17 cellular contexts compared by ENCODE assay signal in the genomic region with DNA sequence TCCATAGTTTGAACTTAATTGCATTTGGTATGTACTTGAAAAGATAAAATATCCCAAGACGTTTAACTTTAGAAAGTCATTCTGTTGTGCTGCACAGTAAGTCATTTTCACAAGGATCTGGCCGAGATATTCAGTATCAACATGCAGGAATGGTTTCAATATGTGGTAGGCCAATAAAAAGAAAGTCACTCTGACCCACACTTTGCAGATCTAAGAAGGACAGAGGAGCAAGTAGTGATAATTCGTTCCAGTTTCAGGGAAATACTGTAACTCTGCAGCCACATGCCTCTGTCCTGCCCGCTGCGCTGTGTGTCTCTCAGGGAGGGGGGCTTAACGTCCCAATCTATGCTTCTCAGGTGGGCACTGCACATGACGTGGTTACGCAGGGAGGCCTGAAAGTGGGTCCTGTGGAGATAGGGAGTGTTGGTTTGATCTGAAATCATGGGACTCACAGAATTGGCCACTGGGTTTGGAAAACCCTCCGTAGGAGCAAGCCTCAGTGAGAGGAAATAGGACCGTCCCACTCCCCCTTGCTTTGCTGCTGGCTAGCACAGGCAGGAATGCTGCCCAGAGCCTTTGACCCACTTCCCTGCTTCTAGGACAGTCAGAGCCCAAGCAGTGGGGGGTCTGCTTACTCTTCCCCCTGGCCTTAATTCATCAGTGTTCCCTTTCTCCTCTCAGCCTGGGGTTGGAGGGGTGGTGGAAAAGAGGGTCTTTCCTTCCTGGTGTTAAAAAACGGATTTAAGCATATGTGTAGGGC.
A peak's percentile ranks its signal among the peaks of the same experiment; 100 is the strongest.
DNase-seq lines count a peak whose midpoint lies in the region; ATAC-seq, FAIRE-seq and TF ChIP-seq lines count a peak whose summit lies in the region.
"Had no signal": no experiment of that assay in that cellular context is flagged by ENCODE, and none has a peak within 500 bp of the region (broad histone marks: within the 10 kb centered on the region; RNA-seq: fewer than 3 reads in every experiment).

No MANE protein-coding gene starts in this region.

- no peak overlapping the region for H2BK5ac ChIP-seq in H1 (ENCODE audit: low read depth, low read length)

- no peak for FAIRE-seq in H1 (lab: Jason Lieb, UNC)
- FAIRE-seq: urothelium cell line had no signal

- WGBS in H1 (ENCODE audit: extremely low coverage in 1 of 2, insufficient coverage in 1 of 2, insufficient read length in 1 of 2, insufficient replicate concordance in 2 of 2, low coverage in 1 of 2, low lambda C conversion rate in 2 of 2, missing lambda C conversion rate in 1 of 2), 2 experiments: 81% methylated on average over 11 of the region's 11 CpGs; no CpG with 5 or more reads in 1 of the 2 experiments

- H3K9ac ChIP-seq in H1 (replicated peaks in 1 of 4; ENCODE audit: extremely low read depth in 1 of 4, low read depth in 3 of 4, low read length in 3 of 4): no peak overlapping the region
- H3K9ac ChIP-seq: GM23248 had no signal

- H2BK20ac ChIP-seq in H1 (ENCODE audit: low read length): no peak overlapping the region

- H3K4me3 ChIP-seq in H7 (ENCODE audit: insufficient read depth, low read depth, low read length): no peak overlapping the region
- no peak overlapping the region for H3K4me3 ChIP-seq in H1 (ENCODE audit: extremely low read depth in 1 of 4, insufficient read depth in 2 of 4, low read depth in 3 of 4, low read length in 4 of 4)
- H3K4me3 ChIP-seq: GM23248 had no signal

- no peak overlapping the region for H2BK15ac ChIP-seq in H1 (ENCODE audit: low read length)

- no peak overlapping the region for H2BK120ac ChIP-seq in H1 (replicated peaks; ENCODE audit: low read depth, low read length)

- POLR2A ChIA-PET in H1 (lab: Charles Lee; ENCODE audit: partially characterized antibody): no interaction called here

- CTCF ChIA-PET in H1 (lab: Charles Lee; ENCODE audit: partially characterized antibody): interaction anchor here (0.8 kb wide), 1 partner anchor 22 kb away, joined by 3 read pairs; no protein-coding TSS in a partner anchor

- H3K18ac ChIP-seq in H1 (ENCODE audit: extremely low read depth, low read length): peak overlapping the region; percentile 64; the same call in 1 of the 2 replicates

- no peaks in the 10 kb centered on the region for H4K20me1 ChIP-seq in H1 (replicated peaks in 1 of 2; ENCODE audit: control insufficient read depth in 1 of 2, insufficient read depth in 2 of 2, low read length in 2 of 2)

- H3K4me1 ChIP-seq in H1 (replicated peaks in 1 of 4; ENCODE audit: control insufficient read depth in 3 of 4, insufficient read depth in 4 of 4, low read length in 3 of 4): peaks cover 0 to 5% (median under 1%) of the 10 kb centered on the region in 4 experiments; a peak in 2 of 7 replicates

- H4K8ac ChIP-seq in H1 (ENCODE audit: extremely low read depth, insufficient read depth, low read length): no peak overlapping the region

- H2AK5ac ChIP-seq in H1 (ENCODE audit: low read depth, low read length): no peak overlapping the region

- H3K23me2 ChIP-seq in H1 (ENCODE audit: low read depth, low read length): no peaks in the 10 kb centered on the region; the same call in 1 of the 2 replicates

- ATAC-seq in sciatic nerve: peak; percentile 92
- ATAC-seq in GM19328 (IDR thresholded peaks at IDR 0.05; ENCODE audit: unreplicated experiment): no peak
- ATAC-seq: activated CD4-positive, CD25-positive, alpha-beta regulatory T cell treated with anti-CD3 and anti-CD28 coated beads, Interleukin-2, amount 50 U/mL, for 24 hours had no signal

- H3K4me2 ChIP-seq in H1 (ENCODE audit: insufficient read depth in 1 of 2, low read depth in 2 of 2, low read length in 2 of 2): no peak overlapping the region

- H3K4ac ChIP-seq in H1 (replicated peaks; ENCODE audit: insufficient read length, low read depth, low read length): no peak overlapping the region

- intact Hi-C loops in sciatic nerve (cut with DNase I): no loop called here

- no peak overlapping the region for H3K27ac ChIP-seq in H1 (ENCODE audit: low read depth, low read length)
- H3K27ac ChIP-seq: GM23248 had no signal

- no peak overlapping the region for H2BK12ac ChIP-seq in H1 (ENCODE audit: low read depth, low read length)

- H3K27me3 ChIP-seq in H7 (ENCODE audit: control insufficient read depth, insufficient read depth, low read length) (no peaks in the 10 kb centered on the region), H1 (replicated peaks in 1 of 4; ENCODE audit: control insufficient read depth in 3 of 4, extremely low read depth in 1 of 4, insufficient read depth in 3 of 4, low read length in 3 of 4) (no peaks in the 10 kb centered on the region)

- no peak overlapping the region for H3K56ac ChIP-seq in H1 (replicated peaks; ENCODE audit: insufficient read length, low read depth, low read length)

- no peak for TF ChIP-seq CTCF in H1 (IDR thresholded peaks at IDR 0.05; ENCODE audit: control extremely low read depth in 1 of 3, insufficient read depth in 1 of 3, low read depth in 1 of 3, low read length in 3 of 3)

- peak overlapping the region; percentile 2 for H4K91ac ChIP-seq in H1 (replicated peaks; ENCODE audit: insufficient read length, low read length)

- H3K14ac ChIP-seq in H1 (ENCODE audit: insufficient read length): no peak overlapping the region

- H3K79me2 ChIP-seq in H1 (ENCODE audit: control insufficient read depth in 1 of 2, insufficient read depth in 2 of 2, low read length in 2 of 2): no peaks in the 10 kb centered on the region

- no peak for TF ChIP-seq RAD21 in H1 (IDR thresholded peaks at IDR 0.05 in 1 of 2, conservative IDR thresholded peaks at IDR 0.05 in 1 of 2; ENCODE audit: low read depth in 2 of 2, low read length in 2 of 2)

- DNase-seq in H7 (peak; percentile 30), H1 (ENCODE audit: low read depth in 1 of 2, low spot score in 2 of 2) (no peak), iPS-NIHi11 (ENCODE audit: low spot score) (peak; percentile 57), sciatic nerve (ENCODE audit: low spot score) (no peak), DMS79 treated with DMSO at 0.1 percent for 48 hours (lab: John Stamatoyannopoulos, UW) (no peak), HUDEP-2 (lab: John Stamatoyannopoulos, UW; ENCODE audit: unreplicated experiment in 76 of 76) (no peak)
- DNase-seq in activated T-cell treated with anti-CD3 and anti-CD28 coated beads, Interleukin-2, amount 50 U/mL, for 1 hour: no peak
- DNase-seq: activated effector memory CD4-positive, alpha-beta T cell treated with anti-CD3 and anti-CD28 coated beads, Interleukin-2, amount 50 U/mL, for 16 hours; CD8-positive, alpha-beta memory T cell; erythroblast; GM23248; NCI-H1694; SIG-M5; stimulated activated naive CD4-positive, alpha-beta T cell had no signal

- no peak overlapping the region for H4K5ac ChIP-seq in H1 (ENCODE audit: insufficient read length, low read depth, low read length)

- no peaks in the 10 kb centered on the region for H3K79me1 ChIP-seq in H1 (ENCODE audit: low read depth, low read length)

- TF ChIP-seq POLR2A in H1 (IDR thresholded peaks at IDR 0.05; ENCODE audit: control extremely low read depth in 1 of 2, low read depth in 2 of 2, low read length in 2 of 2): no peak

- TF ChIP-seq EP300 in H1 (IDR thresholded peaks at IDR 0.05; ENCODE audit: borderline replicate concordance in 1 of 2, low read depth in 2 of 2, low read length in 2 of 2): no peak

- H3K36me3 ChIP-seq in H7 (replicated peaks; ENCODE audit: control insufficient read depth, insufficient read depth, low read length) (no peaks in the 10 kb centered on the region), H1 (ENCODE audit: control insufficient read depth in 2 of 4, insufficient read depth in 4 of 4, low read length in 3 of 4) (no peaks in the 10 kb centered on the region)

- no peaks in the 10 kb centered on the region for H3K9me3 ChIP-seq in H1 (ENCODE audit: insufficient read depth in 2 of 2, low read depth in 1 of 2, low read length in 1 of 2)

- H2AFZ ChIP-seq in H1 (ENCODE audit: low read length): peak overlapping the region; percentile 67; the same call in 1 of the 2 replicates
- H2AFZ ChIP-seq: GM23248 had no signal

- H3K23ac ChIP-seq in H1 (ENCODE audit: insufficient read length): no peak overlapping the region

TF ChIP-seq in H1, 55 proteins besides CTCF, POLR2A, EP300 and RAD21 (continues in another document):
- TF ChIP-seq ATF2 (IDR thresholded peaks at IDR 0.05; ENCODE audit: low read length) (no peak), HDAC2 (IDR thresholded peaks at IDR 0.05; ENCODE audit: borderline replicate concordance in 1 of 2, low read depth in 2 of 2, low read length in 2 of 2) (no peak), GTF2F1 (IDR thresholded peaks at IDR 0.05; ENCODE audit: borderline replicate concordance, low read depth, low read length) (no peak), POLR2AphosphoS5 (IDR thresholded peaks at IDR 0.05; ENCODE audit: low read depth, low read length) (no peak), EGR1 (IDR thresholded peaks at IDR 0.05; ENCODE audit: borderline replicate concordance, low read depth, low read length) (no peak), ZNF274 (IDR thresholded peaks at IDR 0.05; ENCODE audit: borderline replicate concordance, extremely low read depth, low read length) (no peak), SRF (IDR thresholded peaks at IDR 0.05; ENCODE audit: low read depth, low read length) (no peak), SP1 (IDR thresholded peaks at IDR 0.05; ENCODE audit: low read depth, low read length) (no peak), RNF2 (IDR thresholded peaks at IDR 0.05; ENCODE audit: borderline replicate concordance, low read depth, low read length, missing control alignments, poor library complexity, severe bottlenecking) (no peak), HDAC6 (IDR thresholded peaks at IDR 0.05; ENCODE audit: low read depth, low read length) (no peak), CEBPB (IDR thresholded peaks at IDR 0.05; ENCODE audit: low read depth, low read length) (no peak), YY1 (IDR thresholded peaks at IDR 0.05; ENCODE audit: low read depth, low read length) (no peak), SIN3A (conservative IDR thresholded peaks at IDR 0.05 in 1 of 2, IDR thresholded peaks at IDR 0.05 in 1 of 2; ENCODE audit: low read depth in 1 of 2, low read length in 2 of 2) (no peak)
- TF ChIP-seq, protein P1, sequence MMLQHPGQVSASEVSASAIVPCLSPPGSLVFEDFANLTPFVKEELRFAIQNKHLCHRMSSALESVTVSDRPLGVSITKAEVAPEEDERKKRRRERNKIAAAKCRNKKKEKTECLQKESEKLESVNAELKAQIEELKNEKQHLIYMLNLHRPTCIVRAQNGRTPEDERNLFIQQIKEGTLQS (IDR thresholded peaks at IDR 0.05; ENCODE audit: insufficient read depth, low read depth, low read length): no peak

Comparison
In these comparisons a context has a peak if more than half of its experiments do, and no peak if none do; other contexts are left out.
1. DNase-seq: peak in H7 (single experiment) and iPS-NIHi11 (single experiment); none in H1 (0 of 2), sciatic nerve (single experiment), DMS79 treated with DMSO at 0.1 percent for 48 hours (single experiment), HUDEP-2 (0 of 76) and activated T-cell treated with anti-CD3 and anti-CD28 coated beads, Interleukin-2, amount 50 U/mL, for 1 hour (single experiment).